ENCODE assay signal across 22 cellular contexts in the genomic region with DNA sequence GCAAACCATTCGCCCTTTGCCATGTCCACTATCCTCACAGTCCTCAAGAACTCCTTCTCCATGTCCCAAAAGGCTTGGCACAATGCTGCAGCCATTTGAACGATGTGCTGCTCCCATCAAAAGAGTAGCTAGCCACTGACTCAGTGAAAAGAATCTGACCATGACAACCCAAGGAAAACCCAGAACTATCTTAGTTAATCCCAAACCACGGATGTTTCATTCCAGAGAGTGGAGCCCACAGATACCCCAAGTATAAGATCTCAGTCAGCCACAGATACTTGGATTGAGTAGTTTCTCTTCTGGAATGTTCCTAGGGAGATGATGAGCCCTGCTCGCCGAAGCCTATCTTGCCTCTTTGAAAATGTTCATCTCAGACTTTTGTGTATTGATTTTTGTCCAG.
DNase-seq lines count a peak whose midpoint lies in the region; ATAC-seq and TF ChIP-seq lines count a peak whose summit lies in the region.
"Had no signal": no experiment of that assay in that cellular context is flagged by ENCODE, and none has a peak within 500 bp of the region (broad histone marks: within the 10 kb centered on the region; RNA-seq: fewer than 3 reads in every experiment).

No MANE protein-coding gene starts in this region.

- no peak for ATAC-seq in body of pancreas
- ATAC-seq: left lobe of liver; stimulated activated effector memory CD8-positive, alpha-beta T cell treated with anti-CD3 and anti-CD28 coated beads, Interleukin-12 subunit alpha, Interleukin-12 subunit beta, amount 100 ng/mL, for 72 hours had no signal

- WGBS in body of pancreas, 2 donors, result 92 to 98% methylated on average over 5 of the region's 5 CpGs

- H3K27me3 ChIP-seq in body of pancreas, result no peaks in the 10 kb centered on the region
- H3K27me3 ChIP-seq: breast epithelium, suprapubic skin, vagina had no signal

- H3K4me1 ChIP-seq in body of pancreas, result no peaks in the 10 kb centered on the region
- H3K4me1 ChIP-seq: suprapubic skin had no signal

- no peak for TF ChIP-seq CTCF in body of pancreas (IDR thresholded peaks at IDR 0.05)

- H3K27ac ChIP-seq in body of pancreas, result no peak overlapping the region
- H3K27ac ChIP-seq: suprapubic skin, vagina, WERI-Rb-1 had no signal

- no peak for TF ChIP-seq POLR2A in body of pancreas (IDR thresholded peaks at IDR 0.05)

- DNase-seq in EL, result peak; percentile 58
- DNase-seq in RPMI7951 (ENCODE audit: low read depth), result peak; percentile 25
- peak; percentile 18 for DNase-seq in hepatic stellate cell (ENCODE audit: low spot score)
- DNase-seq in renal cortical epithelial cell (ENCODE audit: low read depth), result peak; percentile 79
- no peak for DNase-seq in body of pancreas
- DNase-seq in mucosa of gallbladder (ENCODE audit: low spot score), result no peak
- DNase-seq in central memory CD4-positive, alpha-beta T cell, result no peak
- no peak for DNase-seq in T1000 (lab: John Stamatoyannopoulos, UW)
- DNase-seq: activated CD4-positive, alpha-beta T cell treated with anti-CD3 and anti-CD28 coated beads, Interleukin-2, amount 10 ng/mL, durations not matched to agents 7 days and 5 days; CD4-positive, alpha-beta T cell; midbrain; NCI-H1092; NCI-H187 treated with DMSO at 0.1 percent for 48 hours; NCI-H446; stimulated activated CD4-positive, alpha-beta T cell treated with anti-CD3 and anti-CD28 coated beads, Interleukin-1b, Interleukin-23, amount 100 ng/mL, for 48 hours; T-helper 2 cell; WERI-Rb-1 had no signal

- no peaks in the 10 kb centered on the region for H3K36me3 ChIP-seq in body of pancreas (replicated peaks in 1 of 2; ENCODE audit: insufficient read depth in 1 of 2, low read depth in 2 of 2)
- H3K36me3 ChIP-seq: breast epithelium, suprapubic skin, WERI-Rb-1 had no signal

- no peak overlapping the region for H3K4me3 ChIP-seq in body of pancreas
- H3K4me3 ChIP-seq: breast epithelium, suprapubic skin, vagina had no signal

- no peaks in the 10 kb centered on the region for H3K9me3 ChIP-seq in body of pancreas
- H3K9me3 ChIP-seq: breast epithelium, suprapubic skin, vagina had no signal

- intact Hi-C loops in body of pancreas (cut with DNase I), result no loop called here

Comparison
In these comparisons a context has a peak if more than half of its experiments do, and no peak if none do; other contexts are left out.
1. DNase-seq: peak in EL (single experiment), RPMI7951 (single experiment), hepatic stellate cell (single experiment) and renal cortical epithelial cell (single experiment); none in body of pancreas (0 of 4), mucosa of gallbladder (single experiment), central memory CD4-positive, alpha-beta T cell (single experiment) and T1000 (single experiment).